In the genomic region with DNA sequence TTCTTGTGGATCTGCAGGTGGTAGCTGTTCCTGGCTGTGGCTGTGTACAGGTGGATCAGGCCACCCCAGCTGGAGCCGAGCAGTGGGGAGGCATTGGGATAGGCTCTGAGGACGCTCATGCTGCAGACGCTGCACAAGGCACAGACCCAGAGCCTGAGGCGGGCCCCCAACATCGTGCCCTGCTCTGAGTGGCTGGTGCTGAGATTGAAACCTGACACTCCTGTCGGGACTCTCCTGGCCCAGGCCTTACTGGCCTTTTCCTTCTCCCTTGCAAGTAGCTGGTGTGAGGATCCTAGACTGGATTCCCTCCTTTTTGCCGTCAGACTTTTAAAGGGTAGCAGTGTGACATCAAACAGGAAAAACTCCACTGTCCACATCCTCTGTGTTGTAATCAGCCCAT, we compare ENCODE assay signal across 1 cellular context.
TF ChIP-seq lines count a peak whose summit lies in the region.

Gene FGF23, minus strand, starts transcription at position 303 of the 400 bp plus-strand sequence. Its CDS starts 130 bp downstream, at position 173.

TF ChIP-seq in IMR-90, 13 proteins besides CTCF, POLR2A, EP300 and RAD21 (continued from another document):
- TF ChIP-seq MAFK (IDR thresholded peaks at IDR 0.05; ENCODE audit: low read depth, low read length) (no peak), FOS (IDR thresholded peaks at IDR 0.05; ENCODE audit: low read depth, low read length) (no peak), SMC3 (IDR thresholded peaks at IDR 0.05; ENCODE audit: low read depth, low read length) (no peak), MXI1 (IDR thresholded peaks at IDR 0.05; ENCODE audit: borderline replicate concordance, low read depth, low read length) (no peak), NFE2L2 (IDR thresholded peaks at IDR 0.05; ENCODE audit: low read depth, low read length) (no peak), RFX5 (IDR thresholded peaks at IDR 0.05; ENCODE audit: low read depth, low read length) (no peak), RCOR1 (IDR thresholded peaks at IDR 0.05; ENCODE audit: insufficient replicate concordance, low read length) (no peak)
